ENCODE assay signal across 11 cellular contexts in genomic region chr14:28831126-28831525, GRCh38.
DNase-seq lines count a peak whose midpoint lies in the region; ATAC-seq and TF ChIP-seq lines count a peak whose summit lies in the region.
"Had no signal": no experiment of that assay in that cellular context is flagged by ENCODE, and none has a peak within 500 bp of the region (broad histone marks: within the 10 kb centered on the region; RNA-seq: fewer than 3 reads in every experiment).

No MANE protein-coding gene starts in this region.

- DNase-seq in activated CD8-positive, alpha-beta T cell treated with anti-CD3 and anti-CD28 coated beads for 36 hours = peak; percentile 28
- DNase-seq in activated CD8-positive, alpha-beta T cell treated with anti-CD3 and anti-CD28 coated beads, Interleukin-2, amount 10 ng/mL, durations not matched to agents 7 days and 5 days = no peak
- DNase-seq in superior temporal gyrus (ENCODE audit: extremely low spot score) (peak; percentile 29), DMS 273 treated with DMSO at 0.1 percent for 48 hours (lab: John Stamatoyannopoulos, UW) (no peak)
- no peak for DNase-seq in activated effector memory CD4-positive, alpha-beta T cell treated with anti-CD3 and anti-CD28 coated beads, Interleukin-2, amount 50 U/mL, for 16 hours
- no peak for DNase-seq in activated CD8-positive, alpha-beta memory T cell treated with anti-CD3 and anti-CD28 coated beads for 24 hours
- DNase-seq: natural killer cell; NCI-H446 treated with DMSO at 0.1 percent for 48 hours; stimulated activated CD4-positive, alpha-beta T cell treated with anti-CD3 and anti-CD28 coated beads, Interleukin-2, amount 100 ng/mL, for 48 hours had no signal

- H3K4me1 Mint-ChIP-seq in activated CD8-positive, alpha-beta T cell treated with anti-CD3 and anti-CD28 coated beads for 36 hours (ENCODE audit: low read depth) = no peaks in the 10 kb centered on the region
- H3K4me1 Mint-ChIP-seq in activated CD8-positive, alpha-beta T cell treated with anti-CD3 and anti-CD28 coated beads, Interleukin-2, amount 10 ng/mL, durations not matched to agents 7 days and 5 days (ENCODE audit: low read depth) = no peaks in the 10 kb centered on the region
- H3K4me1 Mint-ChIP-seq: natural killer cell had no signal

- H3K27ac Mint-ChIP-seq in activated CD8-positive, alpha-beta T cell treated with anti-CD3 and anti-CD28 coated beads for 36 hours = no peak overlapping the region
- no peak overlapping the region for H3K27ac Mint-ChIP-seq in activated CD8-positive, alpha-beta T cell treated with anti-CD3 and anti-CD28 coated beads, Interleukin-2, amount 10 ng/mL, durations not matched to agents 7 days and 5 days
- H3K27ac Mint-ChIP-seq: natural killer cell had no signal

- no peak overlapping the region for H3K4me3 Mint-ChIP-seq in activated CD8-positive, alpha-beta T cell treated with anti-CD3 and anti-CD28 coated beads for 36 hours
- no peak overlapping the region for H3K4me3 Mint-ChIP-seq in activated CD8-positive, alpha-beta T cell treated with anti-CD3 and anti-CD28 coated beads, Interleukin-2, amount 10 ng/mL, durations not matched to agents 7 days and 5 days
- H3K4me3 Mint-ChIP-seq: natural killer cell had no signal

- CTCF ChIA-PET in activated CD8-positive, alpha-beta T cell treated with anti-CD3 and anti-CD28 coated beads for 36 hours (lab: Charles Lee) = interaction anchor here (0.7 kb wide), 1 partner anchor 9 kb away, joined by 3 read pairs; no protein-coding TSS in a partner anchor
- CTCF ChIA-PET in activated CD8-positive, alpha-beta T cell treated with anti-CD3 and anti-CD28 coated beads, Interleukin-2, amount 10 ng/mL, durations not matched to agents 7 days and 5 days (lab: Charles Lee) = no interaction called here

- peak; percentile 49 for ATAC-seq in activated CD8-positive, alpha-beta T cell treated with anti-CD3 and anti-CD28 coated beads for 36 hours
- ATAC-seq in activated CD8-positive, alpha-beta T cell treated with anti-CD3 and anti-CD28 coated beads, Interleukin-2, amount 10 ng/mL, durations not matched to agents 7 days and 5 days = no peak
- ATAC-seq in HG02610 (IDR thresholded peaks at IDR 0.05; ENCODE audit: unreplicated experiment) = peak; percentile 98
- peak; percentile 97 for ATAC-seq in HG03460 (IDR thresholded peaks at IDR 0.05; ENCODE audit: unreplicated experiment)
- ATAC-seq: natural killer cell had no signal

- peaks cover 4% of the 10 kb centered on the region for H3K9me3 Mint-ChIP-seq in activated CD8-positive, alpha-beta T cell treated with anti-CD3 and anti-CD28 coated beads for 36 hours
- H3K9me3 Mint-ChIP-seq in activated CD8-positive, alpha-beta T cell treated with anti-CD3 and anti-CD28 coated beads, Interleukin-2, amount 10 ng/mL, durations not matched to agents 7 days and 5 days (ENCODE audit: insufficient read depth) = peaks cover 9% of the 10 kb centered on the region

- intact Hi-C loops in activated CD8-positive, alpha-beta T cell treated with anti-CD3 and anti-CD28 coated beads for 36 hours (cut with micrococcal nuclease) = no loop called here

- POLR2A ChIA-PET in activated CD8-positive, alpha-beta T cell treated with anti-CD3 and anti-CD28 coated beads for 36 hours (lab: Charles Lee) = no interaction called here
- POLR2A ChIA-PET in activated CD8-positive, alpha-beta T cell treated with anti-CD3 and anti-CD28 coated beads, Interleukin-2, amount 10 ng/mL, durations not matched to agents 7 days and 5 days (lab: Charles Lee) = no interaction called here

- no peaks in the 10 kb centered on the region for H3K36me3 Mint-ChIP-seq in activated CD8-positive, alpha-beta T cell treated with anti-CD3 and anti-CD28 coated beads for 36 hours (ENCODE audit: low read depth)
- no peaks in the 10 kb centered on the region for H3K36me3 Mint-ChIP-seq in activated CD8-positive, alpha-beta T cell treated with anti-CD3 and anti-CD28 coated beads, Interleukin-2, amount 10 ng/mL, durations not matched to agents 7 days and 5 days (ENCODE audit: low read depth)

- no peak for TF ChIP-seq CTCF in activated CD8-positive, alpha-beta T cell treated with anti-CD3 and anti-CD28 coated beads for 36 hours (IDR thresholded peaks at IDR 0.05)

- no peaks in the 10 kb centered on the region for H3K27me3 Mint-ChIP-seq in activated CD8-positive, alpha-beta T cell treated with anti-CD3 and anti-CD28 coated beads for 36 hours
- H3K27me3 Mint-ChIP-seq in activated CD8-positive, alpha-beta T cell treated with anti-CD3 and anti-CD28 coated beads, Interleukin-2, amount 10 ng/mL, durations not matched to agents 7 days and 5 days (ENCODE audit: low read depth) = no peaks in the 10 kb centered on the region

Comparison
In these comparisons a context has a peak if more than half of its experiments do, and no peak if none do; other contexts are left out.
1. DNase-seq: peak in activated CD8-positive, alpha-beta T cell treated with anti-CD3 and anti-CD28 coated beads for 36 hours (single experiment) and superior temporal gyrus (single experiment); none in activated CD8-positive, alpha-beta T cell treated with anti-CD3 and anti-CD28 coated beads, Interleukin-2, amount 10 ng/mL, durations not matched to agents 7 days and 5 days (single experiment), activated effector memory CD4-positive, alpha-beta T cell treated with anti-CD3 and anti-CD28 coated beads, Interleukin-2, amount 50 U/mL, for 16 hours (single experiment), DMS 273 treated with DMSO at 0.1 percent for 48 hours (single experiment) and activated CD8-positive, alpha-beta memory T cell treated with anti-CD3 and anti-CD28 coated beads for 24 hours (single experiment).